In the genomic region with DNA sequence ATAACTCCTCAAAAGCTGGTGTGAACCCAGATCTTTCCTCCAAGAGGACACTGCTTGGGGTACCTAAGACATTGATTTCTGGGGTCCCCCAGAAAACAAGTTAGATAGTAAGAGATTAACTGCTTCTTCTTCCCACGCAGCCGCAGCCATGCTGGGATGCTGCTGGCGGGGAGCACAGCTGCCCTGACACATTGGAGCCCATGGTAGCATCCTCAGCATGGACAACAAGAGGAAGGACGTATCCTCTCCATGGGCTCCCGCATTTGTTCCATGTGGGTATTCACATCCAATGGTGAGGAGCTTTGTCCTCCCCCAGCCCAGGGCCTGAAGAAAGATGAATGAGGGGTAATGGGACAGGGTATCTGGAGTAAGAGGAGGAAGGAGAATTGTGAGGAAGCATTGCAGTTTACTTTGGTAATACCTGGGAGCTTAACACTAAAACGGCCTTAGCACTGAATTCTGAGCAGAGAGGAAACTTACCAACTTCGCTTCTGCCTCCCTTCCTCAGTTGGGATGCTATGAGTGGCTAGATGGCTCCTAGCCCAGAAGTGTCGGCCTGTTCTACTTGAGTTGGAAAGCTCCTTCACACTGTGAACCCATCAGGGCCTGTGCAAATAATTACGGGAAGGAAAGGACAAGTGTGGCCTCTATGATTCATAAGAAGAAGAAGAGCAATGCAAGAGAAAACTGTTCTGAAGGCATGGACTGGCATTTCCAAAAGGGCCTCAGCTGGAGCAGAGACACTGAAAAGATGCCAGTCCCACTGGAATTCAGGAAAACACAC, we compare ENCODE assay signal across 18 cellular contexts. TPM values are rescaled to one million over a fixed set of nuclear protein-coding genes. Genes with fewer than 3 reads are reported as not detected.
DNase-seq lines count a peak whose midpoint lies in the region; ATAC-seq and TF ChIP-seq lines count a peak whose summit lies in the region.
"Had no signal": no experiment of that assay in that cellular context is flagged by ENCODE, and none has a peak within 500 bp of the region (broad histone marks: within the 10 kb centered on the region; RNA-seq: fewer than 3 reads in every experiment).

No MANE protein-coding gene starts in this region.

- intact Hi-C loops in cardiac septum (cut with DNase I) (no loop called here), Right ventricle myocardium inferior (cut with DNase I) (no loop called here), sigmoid colon (cut with DNase I) (no loop called here)

- no peak overlapping the region for H3K27ac Mint-ChIP-seq in stimulated activated naive B cell treated with anti-CD40 and anti-IgM and Interleukin-4, amounts not matched to agents 10 μg/mL and 1 μg/mL and 100 μg/mL, for 72 hours
- H3K27ac Mint-ChIP-seq: HFFc6 had no signal

- no peaks in the 10 kb centered on the region for H3K4me1 Mint-ChIP-seq in stimulated activated naive B cell treated with anti-CD40 and anti-IgM and Interleukin-4, amounts not matched to agents 10 μg/mL and 1 μg/mL and 100 μg/mL, for 72 hours

- peaks cover 11 to 24% of the 10 kb centered on the region in 2 donors for H3K27me3 Mint-ChIP-seq in stimulated activated naive B cell treated with anti-CD40 and anti-IgM and Interleukin-4, amounts not matched to agents 10 μg/mL and 1 μg/mL and 100 μg/mL, for 72 hours

- no peak for ATAC-seq in Right ventricle myocardium inferior
- ATAC-seq in lung (ENCODE audit: insufficient read depth, low FRiP score): peak; percentile 61
- ATAC-seq in stimulated activated naive B cell treated with anti-CD40 and anti-IgM and Interleukin-4, amounts not matched to agents 10 μg/mL and 1 μg/mL and 100 μg/mL, for 72 hours (replicated peaks): no peak

- H3K9me3 Mint-ChIP-seq in stimulated activated naive B cell treated with anti-CD40 and anti-IgM and Interleukin-4, amounts not matched to agents 10 μg/mL and 1 μg/mL and 100 μg/mL, for 72 hours: no peaks in the 10 kb centered on the region

- peak; percentile 58 for DNase-seq in cardiac septum (ENCODE audit: low spot score)
- no peak for DNase-seq in Right ventricle myocardium inferior (ENCODE audit: missing footprints)
- peak; percentile 84 for DNase-seq in lung (ENCODE audit: low spot score)
- DNase-seq in sigmoid colon: peak; percentile 54
- no peak for DNase-seq in NCI-H524 treated with DMSO at 0.1 percent for 48 hours (lab: John Stamatoyannopoulos, UW)
- no peak for DNase-seq in stimulated activated naive B cell treated with anti-CD40 and anti-IgM and Interleukin-4, amounts not matched to agents 10 μg/mL and 1 μg/mL and 100 μg/mL, for 72 hours
- DNase-seq in GOT3 (lab: John Stamatoyannopoulos, UW): no peak
- no peak for DNase-seq in NCI-H345 (lab: John Stamatoyannopoulos, UW)
- DNase-seq: DMS 273 treated with DMSO at 0.1 percent for 48 hours; HFFc6; KG1; MM.1S; NCI-H1092 treated with DMSO at 0.1 percent for 48 hours; NCI-H2227 treated with DMSO at 0.1 percent for 48 hours; NCI-H526 treated with DMSO at 0.1 percent for 48 hours; NK-92 treated with Interleukin-12 subunit alpha and Interleukin-12 subunit beta, amount 100 ng/mL, for 24 hours; OCI-M1; RPMI8226 had no signal

- H3K36me3 Mint-ChIP-seq in stimulated activated naive B cell treated with anti-CD40 and anti-IgM and Interleukin-4, amounts not matched to agents 10 μg/mL and 1 μg/mL and 100 μg/mL, for 72 hours: no peaks in the 10 kb centered on the region

- no peak overlapping the region for H3K4me3 Mint-ChIP-seq in stimulated activated naive B cell treated with anti-CD40 and anti-IgM and Interleukin-4, amounts not matched to agents 10 μg/mL and 1 μg/mL and 100 μg/mL, for 72 hours
- H3K4me3 Mint-ChIP-seq: HFFc6 had no signal

- H3K9me3 ChIP-seq in lung (ENCODE audit: control insufficient read depth in 2 of 2, insufficient read depth in 1 of 2, low read length in 1 of 2): no peaks in the 10 kb centered on the region
- no peaks in the 10 kb centered on the region for H3K9me3 ChIP-seq in sigmoid colon

- H3K27me3 ChIP-seq in lung (ENCODE audit: control insufficient read depth, insufficient read depth) (no peaks in the 10 kb centered on the region), sigmoid colon (no peaks in the 10 kb centered on the region)

- H3K36me3 ChIP-seq in lung (ENCODE audit: control insufficient read depth in 2 of 2, insufficient read depth in 2 of 2, low read length in 2 of 2) (no peaks in the 10 kb centered on the region), sigmoid colon (no peaks in the 10 kb centered on the region)

- no peak for TF ChIP-seq POLR2A in sigmoid colon (IDR thresholded peaks at IDR 0.05)

- WGBS in lung, 2 donors: 80 to 85% methylated on average over 9 of the region's 9 CpGs
- 87 to 89% methylated on average over 9 of the region's 9 CpGs for WGBS in sigmoid colon, 2 donors

- H3K4me1 ChIP-seq in lung (ENCODE audit: control insufficient read depth in 2 of 2, insufficient read depth in 2 of 2, low read length in 2 of 2) (no peaks in the 10 kb centered on the region), sigmoid colon (peaks cover 0 to 27% (median 10%) of the 10 kb centered on the region in 4 donors)

- TF ChIP-seq CTCF in lung (IDR thresholded peaks at IDR 0.05; ENCODE audit: control extremely low read depth, extremely low read depth): no peak
- no peak for TF ChIP-seq CTCF in sigmoid colon (IDR thresholded peaks at IDR 0.05)

- H3K4me3 ChIP-seq in lung: no peak overlapping the region
- H3K4me3 ChIP-seq in sigmoid colon: no peak overlapping the region

- no peak for TF ChIP-seq EP300 in sigmoid colon (IDR thresholded peaks at IDR 0.05)

- H3K27ac ChIP-seq in lung (ENCODE audit: low read depth in 1 of 2, low read length in 1 of 2) (no peak overlapping the region), sigmoid colon (peak overlapping the region in 3 of 4 donors; percentile 42 to 71 (median 55))

RNA-seq across cellular contexts. Expression of a gene that starts 43.9 kb away (rescaled TPM):
- total RNA-seq in cardiac septum (not detected), Right ventricle myocardium inferior (not detected), lung (not detected), sigmoid colon (not detected)
- polyA plus RNA-seq in lung (not detected), sigmoid colon (not detected)
- total RNA-seq: HFFc6 had no signal

Comparison
In these comparisons a context has a peak if more than half of its experiments do, and no peak if none do; other contexts are left out.
1. DNase-seq: peak in cardiac septum (single experiment), lung (single experiment) and sigmoid colon (single experiment); none in Right ventricle myocardium inferior (single experiment), NCI-H524 treated with DMSO at 0.1 percent for 48 hours (single experiment), stimulated activated naive B cell treated with anti-CD40 and anti-IgM and Interleukin-4, amounts not matched to agents 10 μg/mL and 1 μg/mL and 100 μg/mL, for 72 hours (single experiment), GOT3 (single experiment) and NCI-H345 (single experiment).
2. H3K27ac ChIP-seq: peak in sigmoid colon (3 of 4); none in lung (0 of 2).